ENCODE assay signal across 13 cellular contexts in the genomic region with DNA sequence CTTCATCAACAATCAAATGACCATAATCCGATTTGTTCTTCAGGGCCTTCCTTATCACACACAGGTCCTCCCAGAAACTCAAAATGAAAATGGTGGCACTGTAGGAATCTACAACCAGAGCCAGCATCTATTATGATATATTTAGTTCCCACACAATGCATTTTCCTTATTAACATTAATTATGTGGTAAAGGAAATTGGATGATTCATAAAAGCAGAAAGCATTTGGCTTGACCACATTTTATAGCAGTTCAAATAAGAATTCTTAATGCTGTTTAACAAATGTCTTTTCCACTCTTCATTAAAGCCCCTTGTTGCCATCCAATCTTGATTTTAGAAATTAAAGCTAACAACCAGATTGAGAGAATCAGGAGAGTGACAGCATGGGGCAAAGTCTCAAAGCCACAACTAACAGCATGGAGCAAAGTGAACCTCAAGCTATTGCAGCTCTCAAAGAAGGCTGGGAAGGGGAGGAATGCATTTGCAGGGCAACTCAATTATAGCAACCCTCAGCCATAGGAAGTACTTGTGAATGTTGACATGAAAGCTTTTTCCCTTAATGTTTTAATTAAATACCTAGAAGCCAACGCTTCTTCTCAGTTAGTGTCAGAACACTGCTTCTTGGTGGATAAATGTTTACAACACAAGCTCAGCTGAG.
"Had no signal": no experiment of that assay in that cellular context is flagged by ENCODE, and none has a peak within 500 bp of the region (broad histone marks: within the 10 kb centered on the region; RNA-seq: fewer than 3 reads in every experiment).

No MANE protein-coding gene starts in this region.

- H3K4me3 ChIP-seq: cardiac muscle cell, left lung, prostate gland, tibial artery had no signal

- ATAC-seq: activated CD4-positive, alpha-beta T cell treated with anti-CD3 and anti-CD28 coated beads for 36 hours; activated CD8-positive, alpha-beta memory T cell treated with anti-CD3 and anti-CD28 coated beads, Interleukin-2, amount 10 ng/mL, durations not matched to agents 7 days and 5 days; left lung; right cardiac atrium; stimulated activated naive CD8-positive, alpha-beta T cell treated with anti-CD3 and anti-CD28 coated beads, Interleukin-15, Interleukin-2, amounts not matched to agents 100 U/mL and 50 U/mL, for 24 hours had no signal

- DNase-seq: activated CD4-positive, alpha-beta memory T cell treated with anti-CD3 and anti-CD28 coated beads for 36 hours; activated CD4-positive, alpha-beta T cell treated with anti-CD3 and anti-CD28 coated beads for 36 hours; activated CD8-positive, alpha-beta memory T cell treated with anti-CD3 and anti-CD28 coated beads, Interleukin-2, amount 10 ng/mL, durations not matched to agents 7 days and 5 days; effector memory CD4-positive, alpha-beta T cell; hypothalamus; left lung; nephron progenitor cell; right cardiac atrium; stimulated activated naive CD8-positive, alpha-beta T cell treated with anti-CD3 and anti-CD28 coated beads, Interleukin-15, Interleukin-2, amounts not matched to agents 100 U/mL and 50 U/mL, for 24 hours; substantia nigra; tibial artery had no signal

- H3K36me3 ChIP-seq: cardiac muscle cell, left lung, prostate gland, tibial artery had no signal

- H3K4me1 ChIP-seq: left lung, prostate gland, tibial artery had no signal

- H3K9me3 ChIP-seq: prostate gland, tibial artery had no signal

- H3K27ac ChIP-seq: cardiac muscle cell, left lung, prostate gland, tibial artery had no signal

- H3K27me3 ChIP-seq: cardiac muscle cell, left lung, tibial artery had no signal
